ENCODE assay signal across 9 cellular contexts in genomic region chr6:84774174-84775158, GRCh38. TPM values are rescaled to one million over a fixed set of nuclear protein-coding genes. Genes with fewer than 3 reads are reported as not detected.
DNase-seq lines count a peak whose midpoint lies in the region; ATAC-seq and TF ChIP-seq lines count a peak whose summit lies in the region.
"Had no signal": no experiment of that assay in that cellular context is flagged by ENCODE, and none has a peak within 500 bp of the region (broad histone marks: within the 10 kb centered on the region; RNA-seq: fewer than 3 reads in every experiment).

No MANE protein-coding gene starts in this region.

- peak overlapping the region; percentile 52 for H3K4me3 ChIP-seq in hepatocyte
- H3K4me3 ChIP-seq in smooth muscle cell, result peak overlapping the region; percentile 58
- H3K4me3 ChIP-seq: BLaER1 had no signal

- DNase-seq in NCI-H1417 (lab: John Stamatoyannopoulos, UW) (peak in 2 of 3 experiments; percentile 88), NCI-H1417 treated with DMSO at 0.1 percent for 48 hours (lab: John Stamatoyannopoulos, UW) (no peak), hepatocyte (ENCODE audit: low spot score) (peak; percentile 76), smooth muscle cell (lab: John Stamatoyannopoulos, UW; ENCODE audit: unreplicated experiment) (peak; percentile 29), SKM-1 treated with dmso at 0.1 percent for 144 hours (lab: John Stamatoyannopoulos, UW; ENCODE audit: unreplicated experiment) (no peak), T-helper 17 cell (no peak)
- peak; percentile 43 for DNase-seq in activated naive CD8-positive, alpha-beta T cell treated with anti-CD3 and anti-CD28 coated beads for 36 hours

- H3K27ac ChIP-seq in hepatocyte (no peak overlapping the region), smooth muscle cell (ENCODE audit: low read depth) (no peak overlapping the region)
- H3K27ac ChIP-seq: BLaER1 had no signal

- H3K27ac Mint-ChIP-seq in activated naive CD8-positive, alpha-beta T cell treated with anti-CD3 and anti-CD28 coated beads for 36 hours, result no peak overlapping the region
- no peak overlapping the region for H3K27ac Mint-ChIP-seq in T-helper 17 cell

- peaks cover 4% of the 10 kb centered on the region for H3K4me1 Mint-ChIP-seq in activated naive CD8-positive, alpha-beta T cell treated with anti-CD3 and anti-CD28 coated beads for 36 hours
- peaks cover 2% of the 10 kb centered on the region for H3K4me1 Mint-ChIP-seq in T-helper 17 cell

- peak overlapping the region; percentile 98 for H3K4me2 ChIP-seq in hepatocyte
- H3K4me2 ChIP-seq in smooth muscle cell, result peak overlapping the region; percentile 85
- H3K4me2 ChIP-seq: BLaER1 had no signal

- H2AFZ ChIP-seq in hepatocyte (peak overlapping the region; percentile 89), smooth muscle cell (ENCODE audit: low read depth) (peak overlapping the region; percentile 90)

- H3F3A ChIP-seq in smooth muscle cell (ENCODE audit: low read depth), result no peaks in the 10 kb centered on the region

- no peaks in the 10 kb centered on the region for H3K9me2 ChIP-seq in hepatocyte (replicated peaks; ENCODE audit: insufficient read depth)

- TF ChIP-seq CTCF in hepatocyte (IDR thresholded peaks at IDR 0.05; ENCODE audit: poor library complexity) (peak; percentile 75), smooth muscle cell (IDR thresholded peaks at IDR 0.05; ENCODE audit: borderline replicate concordance, insufficient read depth, poor library complexity, severe bottlenecking) (peak; percentile 80)

- ATAC-seq in HG02973 (IDR thresholded peaks at IDR 0.05; ENCODE audit: unreplicated experiment) (peak; percentile 64), T-helper 17 cell (no peak)

- H3K27me3 Mint-ChIP-seq in activated naive CD8-positive, alpha-beta T cell treated with anti-CD3 and anti-CD28 coated beads for 36 hours, result peaks cover 82% of the 10 kb centered on the region
- H3K27me3 Mint-ChIP-seq in T-helper 17 cell, result peaks cover 62% of the 10 kb centered on the region

- H3K9me3 Mint-ChIP-seq in activated naive CD8-positive, alpha-beta T cell treated with anti-CD3 and anti-CD28 coated beads for 36 hours, result peaks cover 6% of the 10 kb centered on the region

- H3K4me3 Mint-ChIP-seq in activated naive CD8-positive, alpha-beta T cell treated with anti-CD3 and anti-CD28 coated beads for 36 hours, result peak overlapping the region; percentile 10
- H3K4me3 Mint-ChIP-seq in T-helper 17 cell, result no peak overlapping the region

- H3K79me2 ChIP-seq in hepatocyte (no peaks in the 10 kb centered on the region), smooth muscle cell (ENCODE audit: low read depth) (no peaks in the 10 kb centered on the region)

- H3K4me1 ChIP-seq in hepatocyte (ENCODE audit: insufficient read depth) (peaks cover 23% of the 10 kb centered on the region), smooth muscle cell (ENCODE audit: low read depth) (no peaks in the 10 kb centered on the region)
- H3K4me1 ChIP-seq: BLaER1 had no signal

- H3K27me3 ChIP-seq in hepatocyte (peaks cover 100% of the 10 kb centered on the region), smooth muscle cell (ENCODE audit: low read depth) (peaks cover 100% of the 10 kb centered on the region)

- 2% methylated on average over 75 of the region's 87 CpGs for WGBS in hepatocyte (ENCODE audit: low lambda C conversion rate, missing lambda C conversion rate)
- 1% methylated on average over 81 of the region's 87 CpGs for WGBS in smooth muscle cell (ENCODE audit: low lambda C conversion rate)

- no peaks in the 10 kb centered on the region for H4K20me1 ChIP-seq in hepatocyte (ENCODE audit: insufficient read depth, poor library complexity, severe bottlenecking)
- no peaks in the 10 kb centered on the region for H4K20me1 ChIP-seq in smooth muscle cell (ENCODE audit: low read depth)
- H4K20me1 ChIP-seq: BLaER1 had no signal

- H3K36me3 ChIP-seq in hepatocyte (replicated peaks; ENCODE audit: insufficient read depth, low read depth) (no peaks in the 10 kb centered on the region), smooth muscle cell (ENCODE audit: low read depth) (no peaks in the 10 kb centered on the region)
- H3K36me3 ChIP-seq: BLaER1 had no signal

- H3K36me3 Mint-ChIP-seq in activated naive CD8-positive, alpha-beta T cell treated with anti-CD3 and anti-CD28 coated beads for 36 hours, result peaks cover 3% of the 10 kb centered on the region
- H3K36me3 Mint-ChIP-seq in T-helper 17 cell (ENCODE audit: low read depth), result peaks cover under 1% of the 10 kb centered on the region

- no peak overlapping the region for H3K9ac ChIP-seq in smooth muscle cell (ENCODE audit: low read depth)
- H3K9ac ChIP-seq: BLaER1 had no signal

- no peaks in the 10 kb centered on the region for H3K9me3 ChIP-seq in hepatocyte (ENCODE audit: low read depth)
- no peaks in the 10 kb centered on the region for H3K9me3 ChIP-seq in smooth muscle cell (replicated peaks; ENCODE audit: low read depth)
- H3K9me3 ChIP-seq in T-helper 17 cell (ENCODE audit: control insufficient read depth, low read length, poor library complexity, severe bottlenecking), result no peaks in the 10 kb centered on the region

RNA-seq across cellular contexts. Expression of gene TBX18, which starts 10.1 kb away (rescaled TPM):
- not detected for total RNA-seq in activated naive CD8-positive, alpha-beta T cell treated with anti-CD3 and anti-CD28 coated beads for 36 hours
- 1.3 and 2.0 TPM in 2 replicates for total RNA-seq in hepatocyte
- polyA plus RNA-seq in hepatocyte, result 0.10 and 0.37 TPM in 2 replicates
- 2.3 TPM in 2 replicates for total RNA-seq in smooth muscle cell
- polyA plus RNA-seq in smooth muscle cell, result 0.59 and 0.67 TPM in 2 replicates
- not detected for total RNA-seq in T-helper 17 cell

Comparison
In these comparisons a context has a peak if more than half of its experiments do, and no peak if none do; other contexts are left out.
1. DNase-seq: peak in NCI-H1417 (2 of 3), activated naive CD8-positive, alpha-beta T cell treated with anti-CD3 and anti-CD28 coated beads for 36 hours (single experiment), hepatocyte (single experiment) and smooth muscle cell (single experiment); none in NCI-H1417 treated with DMSO at 0.1 percent for 48 hours (single experiment), SKM-1 treated with dmso at 0.1 percent for 144 hours (single experiment) and T-helper 17 cell (0 of 3).